ENCODE assay signal across 3 cellular contexts in the genomic region with DNA sequence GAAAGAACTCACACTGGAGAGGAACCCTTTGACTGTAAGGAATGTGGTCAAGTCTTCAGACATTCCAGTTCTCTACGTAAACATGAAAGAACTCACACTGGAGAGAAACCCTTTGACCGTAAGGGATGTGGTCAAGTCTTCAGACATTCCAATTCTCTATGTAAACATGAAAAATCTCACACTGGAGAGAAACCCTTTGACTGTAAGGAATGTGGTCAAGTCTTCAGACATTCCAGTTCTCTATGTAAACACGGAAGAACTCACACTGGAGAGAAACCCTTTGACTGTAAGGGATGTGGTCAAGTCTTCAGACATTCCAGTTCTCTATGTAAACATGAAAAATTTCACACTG.
TF ChIP-seq lines count a peak whose summit lies in the region.

No MANE protein-coding gene starts in this region.

TF ChIP-seq in A549, 52 proteins besides CTCF, POLR2A, EP300 and RAD21:
- TF ChIP-seq ZC3H11A (IDR thresholded peaks at IDR 0.05) (no peak), SREBF2 (IDR thresholded peaks at IDR 0.05) (no peak), HOXA7 (CRISPR knock-in tag; IDR thresholded peaks at IDR 0.05) (no peak), ZSCAN20 (CRISPR knock-in tag; IDR thresholded peaks at IDR 0.05) (no peak), RARB (CRISPR knock-in tag; IDR thresholded peaks at IDR 0.05) (no peak), MYC (IDR thresholded peaks at IDR 0.05; ENCODE audit: borderline replicate concordance, low read length) (no peak), FOXS1 (CRISPR knock-in tag; IDR thresholded peaks at IDR 0.05) (no peak), JUN (IDR thresholded peaks at IDR 0.05) (no peak), EHMT2 (IDR thresholded peaks at IDR 0.05; ENCODE audit: low read depth) (no peak), KDM1A (IDR thresholded peaks at IDR 0.05; ENCODE audit: low read depth) (peak; percentile 52; the same call in 1 of the 2 replicates), HDAC2 (IDR thresholded peaks at IDR 0.05) (no peak), GATA3 (IDR thresholded peaks at IDR 0.05; ENCODE audit: borderline replicate concordance) (0 out of 2 replicates have a peak, but pooled peaks have one; percentile 18)
- TF ChIP-seq, protein P1, sequence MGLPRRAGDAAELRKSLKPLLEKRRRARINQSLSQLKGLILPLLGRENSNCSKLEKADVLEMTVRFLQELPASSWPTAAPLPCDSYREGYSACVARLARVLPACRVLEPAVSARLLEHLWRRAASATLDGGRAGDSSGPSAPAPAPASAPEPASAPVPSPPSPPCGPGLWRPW (IDR thresholded peaks at IDR 0.05), result peak; percentile 10; the same call in 1 of the 2 replicates
- TF ChIP-seq, protein P2, sequence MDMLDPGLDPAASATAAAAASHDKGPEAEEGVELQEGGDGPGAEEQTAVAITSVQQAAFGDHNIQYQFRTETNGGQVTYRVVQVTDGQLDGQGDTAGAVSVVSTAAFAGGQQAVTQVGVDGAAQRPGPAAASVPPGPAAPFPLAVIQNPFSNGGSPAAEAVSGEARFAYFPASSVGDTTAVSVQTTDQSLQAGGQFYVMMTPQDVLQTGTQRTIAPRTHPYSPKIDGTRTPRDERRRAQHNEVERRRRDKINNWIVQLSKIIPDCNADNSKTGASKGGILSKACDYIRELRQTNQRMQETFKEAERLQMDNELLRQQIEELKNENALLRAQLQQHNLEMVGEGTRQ (IDR thresholded peaks at IDR 0.05), result no peak

TF ChIP-seq in IMR-90, 13 proteins besides CTCF, POLR2A, EP300 and RAD21:
- no peak for TF ChIP-seq BHLHE40 (IDR thresholded peaks at IDR 0.05; ENCODE audit: low read depth, low read length)
TF ChIP-seq in IMR-90: peak in this region for 0.

TF ChIP-seq in K562, 482 proteins besides CTCF, POLR2A, EP300 and RAD21:
- TF ChIP-seq, protein P3, sequence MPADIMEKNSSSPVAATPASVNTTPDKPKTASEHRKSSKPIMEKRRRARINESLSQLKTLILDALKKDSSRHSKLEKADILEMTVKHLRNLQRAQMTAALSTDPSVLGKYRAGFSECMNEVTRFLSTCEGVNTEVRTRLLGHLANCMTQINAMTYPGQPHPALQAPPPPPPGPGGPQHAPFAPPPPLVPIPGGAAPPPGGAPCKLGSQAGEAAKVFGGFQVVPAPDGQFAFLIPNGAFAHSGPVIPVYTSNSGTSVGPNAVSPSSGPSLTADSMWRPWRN (IDR thresholded peaks at IDR 0.05; ENCODE audit: low read depth), result no peak
- TF ChIP-seq ZNF274 (IDR thresholded peaks at IDR 0.05; ENCODE audit: borderline replicate concordance, low read depth, low read length), result peak; percentile 84; the same call in 1 of the 2 replicates
